8 cellular contexts compared by ENCODE assay signal in the genomic region with DNA sequence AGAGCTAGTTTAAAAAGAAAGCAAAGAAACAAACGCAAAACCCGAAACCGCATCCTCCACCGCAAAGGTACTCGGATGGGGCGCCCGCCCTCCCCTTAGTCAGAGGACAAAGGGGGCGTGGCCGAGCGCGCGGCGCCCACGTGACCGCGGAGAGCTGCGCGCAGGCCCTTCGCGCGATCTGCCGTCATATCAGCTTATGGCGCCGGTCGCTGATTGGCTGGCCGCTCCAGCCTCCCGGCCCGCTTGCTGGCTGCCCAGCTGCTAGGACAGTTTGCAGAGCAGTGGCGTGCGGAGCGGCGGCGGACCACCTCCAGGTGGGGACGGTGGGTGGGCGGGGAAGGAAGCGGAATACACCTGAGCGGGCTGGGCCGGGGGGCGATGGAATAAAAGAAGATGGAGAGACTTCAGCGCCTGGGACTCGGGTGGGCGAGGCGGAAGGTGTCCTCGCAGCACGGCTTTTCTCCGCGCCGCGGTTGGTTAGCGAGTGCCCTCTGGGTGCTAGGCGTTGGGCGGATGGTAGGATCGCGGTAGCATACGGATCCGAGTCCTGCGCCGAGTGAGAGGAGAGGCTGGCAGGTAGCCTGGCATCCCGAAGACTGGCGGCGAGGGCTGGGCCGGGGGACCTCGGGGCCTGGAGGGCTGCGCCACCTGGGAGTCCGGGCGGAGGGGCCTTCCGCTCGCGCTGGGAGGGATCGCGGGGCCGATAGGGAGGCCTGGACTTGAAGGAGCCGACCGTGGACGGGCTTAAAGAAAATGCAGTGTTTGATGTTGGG. TPM values are rescaled to one million over a fixed set of nuclear protein-coding genes. Genes with fewer than 3 reads are reported as not detected.
A peak's percentile ranks its signal among the peaks of the same experiment; 100 is the strongest.
DNase-seq lines count a peak whose midpoint lies in the region; ATAC-seq and TF ChIP-seq lines count a peak whose summit lies in the region.

TSS of gene SC5D (plus strand) at position 269 of the 773 bp plus-strand sequence. CDS start 10,605 bp downstream, outside the sequence.

- peaks cover 33% of the 10 kb centered on the region for H3K4me1 Mint-ChIP-seq in T-helper 17 cell

- peak; percentile 92 for TF ChIP-seq POLR2A in GM15510 (IDR thresholded peaks at IDR 0.05; ENCODE audit: borderline replicate concordance, extremely low read depth, insufficient read length)
- TF ChIP-seq POLR2A in prostate gland (IDR thresholded peaks at IDR 0.05) = peak; percentile 97

- H3K4me3 ChIP-seq in prostate gland (peak within 1 kb of the TSS; percentile 73 to 89), urinary bladder (ENCODE audit: low read depth, low read length) (peak within 1 kb of the TSS; percentile 59)

- WGBS in prostate gland = under 1% methylated on average over 68 of the region's 75 CpGs
- WGBS in urinary bladder = under 1% methylated on average over 75 of the region's 75 CpGs

- no peaks in the 10 kb centered on the region for H3K9me3 ChIP-seq in T-helper 17 cell (ENCODE audit: control insufficient read depth, low read length, poor library complexity, severe bottlenecking)
- H3K9me3 ChIP-seq in prostate gland = no peaks in the 10 kb centered on the region

- intact Hi-C loops in left ventricle myocardium superior (cut with micrococcal nuclease) = no loop called here
- intact Hi-C loops in prostate gland (cut with DNase I) = loop anchor here (2.0 to 5.0 kb wide), 2 partner anchors 44 to 955 kb away; partner anchors contain the start of gene ARHGEF12

- no peaks in the 10 kb centered on the region for H3K27me3 ChIP-seq in prostate gland (replicated peaks; ENCODE audit: insufficient read depth)

- no peaks in the 10 kb centered on the region for H3K4me1 ChIP-seq in prostate gland (replicated peaks)
- H3K4me1 ChIP-seq in urinary bladder (ENCODE audit: insufficient read depth) = no peaks in the 10 kb centered on the region

- H3K36me3 ChIP-seq in prostate gland (no peaks in the 10 kb centered on the region), urinary bladder (ENCODE audit: insufficient read depth) (no peaks in the 10 kb centered on the region)

- peak within 1 kb of the TSS; percentile 94 for H3K27ac ChIP-seq in angular gyrus (ENCODE audit: low read depth, low read length)
- peak within 1 kb of the TSS; percentile 93 to 99 for H3K27ac ChIP-seq in prostate gland
- H3K27ac ChIP-seq in urinary bladder (ENCODE audit: low read depth) = peak within 1 kb of the TSS; percentile 76

- H3K27ac Mint-ChIP-seq in T-helper 17 cell = peak within 1 kb of the TSS; percentile 100

- peak in 2 of 4 experiments; percentile 2 to 33 for TF ChIP-seq CTCF in prostate gland (IDR thresholded peaks at IDR 0.05)

- H3K27me3 Mint-ChIP-seq in T-helper 17 cell = no peaks in the 10 kb centered on the region

- DNase-seq in NCI-H1694 treated with DMSO at 0.1 percent for 48 hours (lab: John Stamatoyannopoulos, UW) (peak; percentile 42), T-helper 17 cell (peak; percentile 91 to 95 (median 92)), left ventricle myocardium superior (peak; percentile 98), prostate gland (ENCODE audit: low spot score) (peak; percentile 98)

- peaks cover 6% of the 10 kb centered on the region for H3K36me3 Mint-ChIP-seq in T-helper 17 cell (ENCODE audit: low read depth)

- peak; percentile 98 for ATAC-seq in HG02885 (IDR thresholded peaks at IDR 0.05; ENCODE audit: poor library complexity, unreplicated experiment)
- peak; percentile 93 for ATAC-seq in T-helper 17 cell
- peak; percentile 99 for ATAC-seq in left ventricle myocardium superior

- H3K4me3 Mint-ChIP-seq in T-helper 17 cell = peak within 1 kb of the TSS; percentile 98

RNA-seq across cellular contexts. Expression of gene SC5D, which starts in this region (rescaled TPM):
- total RNA-seq in T-helper 17 cell = 10 to 100 TPM; 24.7 to 29.7 TPM
- 20.7 TPM for total RNA-seq in left ventricle myocardium superior
- 10 to 100 TPM; 61.6 to 86.6 TPM for total RNA-seq in prostate gland
- 77.1 TPM for total RNA-seq in urinary bladder
- polyA plus RNA-seq in urinary bladder = 27.8 TPM

Comparison
In these comparisons a context has a peak if more than half of its experiments do, and no peak if none do; other contexts are left out.
1. Peak in every context shown above with its lines: DNase-seq, ATAC-seq, H3K4me3 ChIP-seq and H3K27ac ChIP-seq.
2. DNase-seq: peak in every context shown above with its lines; median percentile 98 in left ventricle myocardium superior; 98 in prostate gland; 92 in T-helper 17 cell; 42 in NCI-H1694 treated with DMSO at 0.1 percent for 48 hours.